In genomic region chr7:47502240-47502877, GRCh38 we compare ENCODE assay signal across 13 cellular contexts.
DNase-seq lines count a peak whose midpoint lies in the region; ATAC-seq and TF ChIP-seq lines count a peak whose summit lies in the region.
"Had no signal": no experiment of that assay in that cellular context is flagged by ENCODE, and none has a peak within 500 bp of the region (broad histone marks: within the 10 kb centered on the region; RNA-seq: fewer than 3 reads in every experiment).

No MANE protein-coding gene starts in this region.

- in situ Hi-C loops in ACHN (cut with HindIII; ENCODE audit: low pct_ligation_motif_present, low pct_unique_long_range_greater_than_20kb, low sequenced_read_pairs): no loop called here

- DNase-seq in ACHN (peak; percentile 18), Karpas-422 (no peak), choroid plexus epithelial cell (ENCODE audit: low read depth) (peak; percentile 65), osteoblast (ENCODE audit: insufficient read length, low spot score, missing footprints) (no peak), breast epithelium (ENCODE audit: low spot score in 2 of 2) (no peak), C1 segment of cervical spinal cord (lab: John Stamatoyannopoulos, UW) (no peak), left lobe of liver (ENCODE audit: low spot score) (no peak)
- DNase-seq in stimulated activated naive CD8-positive, alpha-beta T cell treated with anti-CD3 and anti-CD28 coated beads, Interleukin-15, Interleukin-2, amounts not matched to agents 100 U/mL and 50 U/mL, for 24 hours: no peak
- DNase-seq: DMS79, lower lobe of right lung, NCI-H146, occipital lobe had no signal

- TF ChIP-seq CTCF in choroid plexus epithelial cell (conservative IDR thresholded peaks at IDR 0.05; ENCODE audit: low read depth, low read length): peak; percentile 32
- TF ChIP-seq CTCF in osteoblast (IDR thresholded peaks at IDR 0.05; ENCODE audit: extremely low read depth, low read depth, low read length): no peak
- TF ChIP-seq CTCF in breast epithelium (IDR thresholded peaks at IDR 0.05): no peak

- no peaks in the 10 kb centered on the region for H3K9me2 ChIP-seq in Karpas-422 (replicated peaks; ENCODE audit: insufficient read depth, low read length)

- H3K36me3 ChIP-seq in Karpas-422 (ENCODE audit: insufficient read depth, low read length) (peaks cover 13% of the 10 kb centered on the region; the same call in 1 of the 2 replicates), osteoblast (ENCODE audit: insufficient read depth, low read length) (peaks cover 18% of the 10 kb centered on the region), breast epithelium (no peaks in the 10 kb centered on the region)

- no peak overlapping the region for H2AFZ ChIP-seq in Karpas-422 (ENCODE audit: low read length)
- H2AFZ ChIP-seq in osteoblast (ENCODE audit: low read length): no peak overlapping the region

- H3K4me3 ChIP-seq in Karpas-422 (ENCODE audit: low read length): no peak overlapping the region
- H3K4me3 ChIP-seq in choroid plexus epithelial cell (ENCODE audit: low read depth, low read length): no peak overlapping the region
- no peak overlapping the region for H3K4me3 ChIP-seq in osteoblast (ENCODE audit: insufficient read depth, low read length)
- H3K4me3 ChIP-seq in breast epithelium: no peak overlapping the region
- H3K4me3 ChIP-seq: lower lobe of right lung, SK-N-MC had no signal

- H3K4me2 ChIP-seq in Karpas-422 (ENCODE audit: low read depth, low read length, poor library complexity, severe bottlenecking): peak overlapping the region; percentile 60
- H3K4me2 ChIP-seq in osteoblast (ENCODE audit: insufficient read depth, low read length): no peak overlapping the region

- H4K20me1 ChIP-seq in Karpas-422 (ENCODE audit: insufficient read depth, low read depth, low read length) (no peaks in the 10 kb centered on the region), osteoblast (ENCODE audit: insufficient read depth, low read length) (peaks cover 25% of the 10 kb centered on the region)

- intact Hi-C loops in breast epithelium (cut with DNase I; ENCODE audit: low total_unique reads): no loop called here

- no peak for ATAC-seq in left lobe of liver
- ATAC-seq in stimulated activated naive CD8-positive, alpha-beta T cell treated with anti-CD3 and anti-CD28 coated beads, Interleukin-15, Interleukin-2, amounts not matched to agents 100 U/mL and 50 U/mL, for 24 hours: no peak
- ATAC-seq: lower lobe of right lung had no signal

- H3K9me3 ChIP-seq in Karpas-422 (ENCODE audit: low read length) (no peaks in the 10 kb centered on the region), osteoblast (ENCODE audit: low read depth, low read length) (no peaks in the 10 kb centered on the region), breast epithelium (no peaks in the 10 kb centered on the region)
- H3K9me3 ChIP-seq: lower lobe of right lung had no signal

- H3K4me1 ChIP-seq in Karpas-422 (ENCODE audit: low read length) (peaks cover 95% of the 10 kb centered on the region), osteoblast (ENCODE audit: insufficient read depth, low read length) (peaks cover 49% of the 10 kb centered on the region), breast epithelium (no peaks in the 10 kb centered on the region)

- no peak for TF ChIP-seq POLR2A in breast epithelium (IDR thresholded peaks at IDR 0.05)

- no peaks in the 10 kb centered on the region for H3K27me3 ChIP-seq in Karpas-422 (ENCODE audit: low read length)
- no peaks in the 10 kb centered on the region for H3K27me3 ChIP-seq in osteoblast (ENCODE audit: insufficient read depth, low read length)
- H3K27me3 ChIP-seq in breast epithelium: no peaks in the 10 kb centered on the region

- H3K9ac ChIP-seq in Karpas-422 (ENCODE audit: low read length): peak overlapping the region; percentile 66; the same call in 1 of the 2 replicates

- H3K27ac ChIP-seq in Karpas-422 (ENCODE audit: low read length): peak overlapping the region; percentile 97
- H3K27ac ChIP-seq in osteoblast (ENCODE audit: low read depth, low read length): peak overlapping the region; percentile 81
- no peak overlapping the region for H3K27ac ChIP-seq in breast epithelium
- H3K27ac ChIP-seq: lower lobe of right lung, SK-N-MC had no signal

- peaks cover 81% of the 10 kb centered on the region for H3K79me2 ChIP-seq in Karpas-422 (ENCODE audit: low read length)
- H3K79me2 ChIP-seq in osteoblast (ENCODE audit: insufficient read depth, low read length): peaks cover 39% of the 10 kb centered on the region

Comparison
In these comparisons a context has a peak if more than half of its experiments do, and no peak if none do; other contexts are left out.
1. DNase-seq: peak in ACHN (single experiment) and choroid plexus epithelial cell (single experiment); none in Karpas-422 (single experiment), osteoblast (single experiment), breast epithelium (0 of 2), C1 segment of cervical spinal cord (0 of 14), left lobe of liver (single experiment) and stimulated activated naive CD8-positive, alpha-beta T cell treated with anti-CD3 and anti-CD28 coated beads, Interleukin-15, Interleukin-2, amounts not matched to agents 100 U/mL and 50 U/mL, for 24 hours (single experiment).
2. H3K27ac ChIP-seq: peak in Karpas-422 (single experiment) and osteoblast (single experiment); none in breast epithelium (0 of 2).